In the genomic region with DNA sequence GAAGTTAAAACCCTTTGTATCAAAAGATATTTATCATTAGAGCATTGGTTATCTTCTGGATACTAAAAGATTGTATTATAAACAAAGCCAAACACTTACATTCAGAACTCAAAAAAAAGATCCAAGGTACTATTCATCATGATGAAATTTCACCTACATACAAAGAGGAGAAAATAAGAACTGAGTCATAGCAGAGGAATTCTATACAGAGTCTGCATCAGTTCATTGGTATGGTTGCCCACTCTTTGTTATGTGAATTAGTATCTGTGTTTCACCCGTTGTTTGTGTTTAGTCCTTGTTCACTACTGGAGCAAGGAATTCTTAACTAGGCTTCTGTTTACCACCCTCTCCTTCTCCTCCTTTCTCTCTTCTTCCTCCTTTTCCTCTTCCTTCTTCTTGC, we compare ENCODE assay signal across 14 cellular contexts.
DNase-seq lines count a peak whose midpoint lies in the region; FAIRE-seq and TF ChIP-seq lines count a peak whose summit lies in the region.
"Had no signal": no experiment of that assay in that cellular context is flagged by ENCODE, and none has a peak within 500 bp of the region (broad histone marks: within the 10 kb centered on the region; RNA-seq: fewer than 3 reads in every experiment).

No MANE protein-coding gene starts in this region.

- TF ChIP-seq POLR2A in H54 (IDR thresholded peaks at IDR 0.05; ENCODE audit: low read depth, low read length): no peak

- H3K4me1 ChIP-seq in SJCRH30: peaks cover 22% of the 10 kb centered on the region

- H3K9me3 ChIP-seq in SJCRH30 (replicated peaks) (no peaks in the 10 kb centered on the region), WERI-Rb-1 (ENCODE audit: severe bottlenecking) (no peaks in the 10 kb centered on the region)
- H3K9me3 ChIP-seq: sigmoid colon had no signal

- DNase-seq in H54 (ENCODE audit: insufficient read length, low spot score): peak; percentile 6
- peak in 1 of 2 experiments; percentile 14 for DNase-seq in SJCRH30
- DNase-seq in epithelial cell of prostate (ENCODE audit: low read depth, low spot score): peak; percentile 33
- DNase-seq in retinal pigment epithelial cell (ENCODE audit: low read depth): peak; percentile 54
- no peak for DNase-seq in NCI-H2029 treated with DMSO at 0.1 percent for 48 hours (lab: John Stamatoyannopoulos, UW)
- DNase-seq in WERI-Rb-1: no peak
- DNase-seq in NCI-H1105 treated with DMSO at 0.1 percent for 48 hours (lab: John Stamatoyannopoulos, UW): no peak
- DNase-seq in activated CD4-positive, CD25-positive, alpha-beta regulatory T cell (lab: John Stamatoyannopoulos, UW): no peak
- DNase-seq: activated naive CD4-positive, alpha-beta T cell; kidney; NCI-H345; sigmoid colon; substantia nigra; T1000 had no signal

- H3K36me3 ChIP-seq in SJCRH30 (no peaks in the 10 kb centered on the region), WERI-Rb-1 (no peaks in the 10 kb centered on the region)
- H3K36me3 ChIP-seq: sigmoid colon had no signal

- no peak overlapping the region for H3K4me3 ChIP-seq in SJCRH30
- no peak overlapping the region for H3K4me3 ChIP-seq in retinal pigment epithelial cell (ENCODE audit: low read length)
- no peak overlapping the region for H3K4me3 ChIP-seq in WERI-Rb-1 (ENCODE audit: low read depth, low read length)
- H3K4me3 ChIP-seq: sigmoid colon had no signal

- no peak for TF ChIP-seq CTCF in retinal pigment epithelial cell (conservative IDR thresholded peaks at IDR 0.05; ENCODE audit: low read depth, low read length)
- TF ChIP-seq CTCF in WERI-Rb-1 (IDR thresholded peaks at IDR 0.05; ENCODE audit: low read depth, low read length): no peak

- H3K27ac ChIP-seq in SJCRH30 (peak overlapping the region; percentile 54), epithelial cell of prostate (peak overlapping the region; percentile 45), WERI-Rb-1 (no peak overlapping the region)
- H3K27ac ChIP-seq: sigmoid colon had no signal

- peak; percentile 93 for FAIRE-seq in H54 (lab: Jason Lieb, UNC)
- FAIRE-seq: kidney had no signal

- H3K27me3 ChIP-seq in SJCRH30 (no peaks in the 10 kb centered on the region), WERI-Rb-1 (ENCODE audit: insufficient read depth, low read depth, severe bottlenecking) (peaks cover 35% of the 10 kb centered on the region)
- H3K27me3 ChIP-seq: sigmoid colon had no signal

Comparison
In these comparisons a context has a peak if more than half of its experiments do, and no peak if none do; other contexts are left out.
1. DNase-seq: peak in H54 (single experiment), epithelial cell of prostate (single experiment) and retinal pigment epithelial cell (single experiment); none in NCI-H2029 treated with DMSO at 0.1 percent for 48 hours (single experiment), WERI-Rb-1 (single experiment), NCI-H1105 treated with DMSO at 0.1 percent for 48 hours (single experiment) and activated CD4-positive, CD25-positive, alpha-beta regulatory T cell (0 of 4).